1 cellular context compared by ENCODE assay signal in genomic region chr5:127042593-127042992, GRCh38.
TF ChIP-seq lines count a peak whose summit lies in the region.

No MANE protein-coding gene starts in this region.

TF ChIP-seq in GM12878, 131 proteins besides CTCF, POLR2A, EP300 and RAD21:
- TF ChIP-seq SP1 (IDR thresholded peaks at IDR 0.05; ENCODE audit: low read depth, low read length) (no peak), RFX5 (IDR thresholded peaks at IDR 0.05; ENCODE audit: low read depth, low read length) (no peak), ETV6 (conservative IDR thresholded peaks at IDR 0.05 in 1 of 2, IDR thresholded peaks at IDR 0.05 in 1 of 2; ENCODE audit: borderline replicate concordance in 1 of 2, low read depth in 1 of 2) (no peak), CBX3 (IDR thresholded peaks at IDR 0.05; ENCODE audit: borderline replicate concordance, low read depth) (no peak), SMC3 (IDR thresholded peaks at IDR 0.05; ENCODE audit: borderline replicate concordance, low read length) (peak; percentile 23; the same call in 1 of the 2 replicates)
TF ChIP-seq in GM12878: peak in this region for 1.
